In genomic region chr11:1130276-1131032, GRCh38 we compare ENCODE assay signal across 19 cellular contexts. TPM values are rescaled to one million over a fixed set of nuclear protein-coding genes. Genes with fewer than 3 reads are reported as not detected.
DNase-seq lines count a peak whose midpoint lies in the region; ATAC-seq and TF ChIP-seq lines count a peak whose summit lies in the region.
"Had no signal": no experiment of that assay in that cellular context is flagged by ENCODE, and none has a peak within 500 bp of the region (broad histone marks: within the 10 kb centered on the region; RNA-seq: fewer than 3 reads in every experiment).

No MANE protein-coding gene starts in this region.

- intact Hi-C loops in colonic mucosa (cut with DNase I) = no loop called here

- no peak overlapping the region for H3K9ac ChIP-seq in colonic mucosa (ENCODE audit: low read depth in 2 of 2, low read length in 2 of 2)

- peaks cover 9% of the 10 kb centered on the region for H3K36me3 Mint-ChIP-seq in stimulated activated memory B cell treated with anti-CD40 and anti-IgM and Interleukin-4, amounts not matched to agents 10 μg/mL and 1 μg/mL and 100 μg/mL, for 72 hours

- H3K27me3 ChIP-seq in colonic mucosa = no peaks in the 10 kb centered on the region
- H3K27me3 ChIP-seq: ascending aorta, MG63, ovary, SJSA1 had no signal

- H3K9me3 Mint-ChIP-seq in stimulated activated memory B cell treated with anti-CD40 and anti-IgM and Interleukin-4, amounts not matched to agents 10 μg/mL and 1 μg/mL and 100 μg/mL, for 72 hours = peaks cover 22% of the 10 kb centered on the region

- DNase-seq in DMS79 treated with DMSO at 0.1 percent for 48 hours (lab: John Stamatoyannopoulos, UW) = peak; percentile 10
- peak; percentile 36 for DNase-seq in NCI-H1092 (lab: John Stamatoyannopoulos, UW)
- peak; percentile 12 for DNase-seq in colonic mucosa
- no peak for DNase-seq in activated CD4-positive, alpha-beta T cell treated with anti-CD3 and anti-CD28 coated beads, Interleukin-2, amount 50 U/mL, for 48 hours
- no peak for DNase-seq in NCI-H1930 (lab: John Stamatoyannopoulos, UW)
- no peak for DNase-seq in central memory CD4-positive, alpha-beta T cell
- DNase-seq: activated naive CD4-positive, alpha-beta T cell; immature natural killer cell; lower lobe of right lung; MG63; NCI-H2029 treated with DMSO at 0.1 percent for 48 hours; OCI-M1; T-helper 9 cell had no signal

- H3K36me3 ChIP-seq in colonic mucosa = no peaks in the 10 kb centered on the region
- H3K36me3 ChIP-seq: ascending aorta, lower lobe of right lung, MG63, ovary, SJSA1 had no signal

- no peak overlapping the region for H3K4me3 Mint-ChIP-seq in stimulated activated memory B cell treated with anti-CD40 and anti-IgM and Interleukin-4, amounts not matched to agents 10 μg/mL and 1 μg/mL and 100 μg/mL, for 72 hours
- H3K4me3 Mint-ChIP-seq: immature natural killer cell; stimulated activated naive CD8-positive, alpha-beta T cell treated with anti-CD3 and anti-CD28 coated beads, Interleukin-15, amount 100 ng/mL, for 72 hours had no signal

- H3K27ac Mint-ChIP-seq in stimulated activated memory B cell treated with anti-CD40 and anti-IgM and Interleukin-4, amounts not matched to agents 10 μg/mL and 1 μg/mL and 100 μg/mL, for 72 hours = no peak overlapping the region
- H3K27ac Mint-ChIP-seq: immature natural killer cell; stimulated activated naive CD8-positive, alpha-beta T cell treated with anti-CD3 and anti-CD28 coated beads, Interleukin-15, amount 100 ng/mL, for 72 hours had no signal

- no peaks in the 10 kb centered on the region for H3K9me3 ChIP-seq in colonic mucosa
- H3K9me3 ChIP-seq: ovary, SJSA1 had no signal

- peaks cover 42% of the 10 kb centered on the region for H3K27me3 Mint-ChIP-seq in stimulated activated memory B cell treated with anti-CD40 and anti-IgM and Interleukin-4, amounts not matched to agents 10 μg/mL and 1 μg/mL and 100 μg/mL, for 72 hours

- no peaks in the 10 kb centered on the region for H3K4me1 Mint-ChIP-seq in stimulated activated memory B cell treated with anti-CD40 and anti-IgM and Interleukin-4, amounts not matched to agents 10 μg/mL and 1 μg/mL and 100 μg/mL, for 72 hours
- H3K4me1 Mint-ChIP-seq: immature natural killer cell; stimulated activated naive CD8-positive, alpha-beta T cell treated with anti-CD3 and anti-CD28 coated beads, Interleukin-15, amount 100 ng/mL, for 72 hours had no signal

- H3K4me3 ChIP-seq in colonic mucosa = no peak overlapping the region
- H3K4me3 ChIP-seq: ascending aorta, lower lobe of right lung, MG63, ovary, SJSA1 had no signal

- TF ChIP-seq CTCF in colonic mucosa (IDR thresholded peaks at IDR 0.05) = no peak

- ATAC-seq in stimulated activated memory B cell treated with anti-CD40 and anti-IgM and Interleukin-4, amounts not matched to agents 10 μg/mL and 1 μg/mL and 100 μg/mL, for 72 hours = peak; percentile 4

- H3K4me1 ChIP-seq in colonic mucosa = no peaks in the 10 kb centered on the region
- H3K4me1 ChIP-seq: ascending aorta, lower lobe of right lung, SJSA1 had no signal

- H3K27ac ChIP-seq in colonic mucosa = no peak overlapping the region
- H3K27ac ChIP-seq: ascending aorta, lower lobe of right lung, ovary, SJSA1 had no signal

RNA-seq across cellular contexts. Expression of gene MUC5AC, which starts 27.3 kb away (rescaled TPM):
- total RNA-seq in colonic mucosa = under 1 TPM; 0.03 to 0.20 TPM
- total RNA-seq: HepG2 had no signal

RNA-seq across cellular contexts. Expression of gene MUC2, which starts 55.8 kb away (rescaled TPM):
- 1,000 to 10,000 TPM; 1,230 to 1,438 TPM for total RNA-seq in colonic mucosa
- total RNA-seq: HepG2, lower lobe of right lung, SJSA1 had no signal

Comparison
In these comparisons a context has a peak if more than half of its experiments do, and no peak if none do; other contexts are left out.
1. DNase-seq: peak in DMS79 treated with DMSO at 0.1 percent for 48 hours (single experiment), NCI-H1092 (single experiment) and colonic mucosa (single experiment); none in activated CD4-positive, alpha-beta T cell treated with anti-CD3 and anti-CD28 coated beads, Interleukin-2, amount 50 U/mL, for 48 hours (0 of 2), NCI-H1930 (0 of 2) and central memory CD4-positive, alpha-beta T cell (single experiment).